18 cellular contexts compared by ENCODE assay signal in the genomic region with DNA sequence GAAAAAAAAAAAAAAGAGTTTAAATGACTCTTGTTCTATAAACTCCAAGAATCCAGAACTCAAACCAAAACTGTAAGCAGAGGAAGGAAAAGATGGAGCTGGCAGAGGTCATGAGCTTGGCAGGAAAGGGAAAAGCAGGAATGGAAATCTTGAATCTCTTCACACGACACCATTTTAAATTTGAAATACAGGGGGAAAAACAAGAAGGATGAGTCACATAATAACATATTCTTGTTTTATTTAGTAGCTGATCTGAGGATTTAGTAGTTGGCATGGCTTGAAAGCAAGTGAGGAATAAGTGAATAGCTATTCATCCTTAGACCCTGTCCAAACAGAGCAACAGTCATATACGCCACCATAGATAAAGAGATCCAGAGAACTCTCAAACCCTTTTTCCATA. TPM values are rescaled to one million over a fixed set of nuclear protein-coding genes. Genes with fewer than 3 reads are reported as not detected.
A peak's percentile ranks its signal among the peaks of the same experiment; 100 is the strongest.
DNase-seq lines count a peak whose midpoint lies in the region; TF ChIP-seq lines count a peak whose summit lies in the region.
"Had no signal": no experiment of that assay in that cellular context is flagged by ENCODE, and none has a peak within 500 bp of the region (broad histone marks: within the 10 kb centered on the region; RNA-seq: fewer than 3 reads in every experiment).

No MANE protein-coding gene starts in this region.

- TF ChIP-seq POLR2A in vagina (IDR thresholded peaks at IDR 0.05): no peak

- H3K4me1 ChIP-seq in fibroblast of lung (ENCODE audit: control insufficient read depth, extremely low read depth, insufficient read depth, low read length): peaks cover 15% of the 10 kb centered on the region
- peaks cover 8% of the 10 kb centered on the region for H3K4me1 ChIP-seq in rectal smooth muscle tissue (ENCODE audit: control insufficient read depth, insufficient read depth, low read length)
- H3K4me1 ChIP-seq in colonic mucosa: no peaks in the 10 kb centered on the region
- H3K4me1 ChIP-seq in vagina: peaks cover 53% of the 10 kb centered on the region
- H3K4me1 ChIP-seq in OCI-LY7 (ENCODE audit: insufficient read depth, low read length, poor library complexity, severe bottlenecking): no peaks in the 10 kb centered on the region
- H3K4me1 ChIP-seq: breast epithelium, prostate gland had no signal

- H4K20me1 ChIP-seq in fibroblast of lung (ENCODE audit: control insufficient read depth, extremely low read depth, insufficient read depth, low read length) (no peaks in the 10 kb centered on the region), OCI-LY7 (ENCODE audit: insufficient read depth, low read length) (no peaks in the 10 kb centered on the region)

- DNase-seq in AG08396 (ENCODE audit: low spot score) (peak; percentile 11), amniotic epithelial cell (ENCODE audit: low read depth) (peak; percentile 23), fibroblast of lung (ENCODE audit: low read depth in 2 of 2) (peak; percentile 33 to 71), colonic mucosa (no peak), vagina (ENCODE audit: extremely low spot score in 2 of 2) (no peak), OCI-LY7 (ENCODE audit: low spot score) (no peak)
- DNase-seq in stimulated activated CD4-positive, alpha-beta T cell treated with anti-CD3 and anti-CD28 coated beads, Interleukin-4, amount 100 ng/mL, for 1 hour: no peak
- DNase-seq: ACHN; activated CD4-positive, CD25-positive, alpha-beta regulatory T cell treated with anti-CD3 and anti-CD28 coated beads, Interleukin-2, amount 50 U/mL, for 72 hours; NCI-H2171; stimulated activated CD4-positive, alpha-beta T cell treated with anti-CD3 and anti-CD28 coated beads, Interleukin-4, amount 100 ng/mL, for 24 hours; stimulated activated naive CD8-positive, alpha-beta T cell treated with anti-CD3 and anti-CD28 coated beads, Interleukin-15, amount 100 ng/mL, for 72 hours; SW 1271; upper lobe of left lung had no signal

- intact Hi-C loops in colonic mucosa (cut with DNase I) (no loop called here), vagina (cut with DNase I) (no loop called here), OCI-LY7 (cut with micrococcal nuclease; ENCODE audit: unreplicated experiment) (no loop called here)

- H3K4me3 ChIP-seq in fibroblast of lung (replicated peaks in 1 of 4; ENCODE audit: control extremely low read depth in 1 of 4, insufficient read depth in 1 of 4, low read depth in 3 of 4, low read length in 4 of 4) (no peak overlapping the region), rectal smooth muscle tissue (ENCODE audit: low read length) (no peak overlapping the region), colonic mucosa (no peak overlapping the region), vagina (no peak overlapping the region), OCI-LY7 (ENCODE audit: low read depth, low read length, poor library complexity, severe bottlenecking) (no peak overlapping the region)
- H3K4me3 ChIP-seq: breast epithelium, K562, prostate gland, upper lobe of left lung had no signal

- H3K9ac ChIP-seq in fibroblast of lung (ENCODE audit: insufficient read depth, low read length): no peak overlapping the region
- no peak overlapping the region for H3K9ac ChIP-seq in rectal smooth muscle tissue (ENCODE audit: low read length)
- H3K9ac ChIP-seq in colonic mucosa (ENCODE audit: low read depth in 2 of 2, low read length in 2 of 2): no peak overlapping the region

- POLR2A ChIA-PET in OCI-LY7 (lab: Charles Lee): interaction anchor here (0.7 kb wide), 1 partner anchor 42 kb away, joined by 3 read pairs; no protein-coding TSS in a partner anchor

- H3K27me3 ChIP-seq in fibroblast of lung (ENCODE audit: control insufficient read depth, insufficient read depth, low read length) (no peaks in the 10 kb centered on the region), rectal smooth muscle tissue (ENCODE audit: control insufficient read depth, insufficient read depth, low read length) (no peaks in the 10 kb centered on the region), colonic mucosa (no peaks in the 10 kb centered on the region), vagina (no peaks in the 10 kb centered on the region)
- H3K27me3 ChIP-seq: breast epithelium, upper lobe of left lung had no signal

- H3K27ac ChIP-seq in fibroblast of lung (ENCODE audit: insufficient read depth, low read length) (peak overlapping the region; percentile 22), rectal smooth muscle tissue (ENCODE audit: low read depth, low read length) (peak overlapping the region; percentile 16), colonic mucosa (no peak overlapping the region), vagina (no peak overlapping the region), OCI-LY7 (ENCODE audit: low read depth, low read length, poor library complexity, severe bottlenecking) (no peak overlapping the region)
- H3K27ac ChIP-seq: breast epithelium, prostate gland, upper lobe of left lung had no signal

- H3K4me2 ChIP-seq in fibroblast of lung (ENCODE audit: extremely low read depth, insufficient read depth, low read length): no peak overlapping the region
- H3K4me2 ChIP-seq in OCI-LY7 (ENCODE audit: low read length): no peak overlapping the region

- H3K79me2 ChIP-seq in fibroblast of lung (ENCODE audit: control insufficient read depth, insufficient read depth, low read length) (peaks cover 81% of the 10 kb centered on the region), OCI-LY7 (ENCODE audit: insufficient read depth, low read depth, low read length) (no peaks in the 10 kb centered on the region)

- H3K9me3 ChIP-seq in fibroblast of lung (ENCODE audit: control insufficient read depth, insufficient read depth, low read depth, low read length): no peaks in the 10 kb centered on the region
- H3K9me3 ChIP-seq in colonic mucosa: no peaks in the 10 kb centered on the region
- no peaks in the 10 kb centered on the region for H3K9me3 ChIP-seq in vagina
- H3K9me3 ChIP-seq in OCI-LY7 (ENCODE audit: low read length): no peaks in the 10 kb centered on the region
- H3K9me3 ChIP-seq: breast epithelium, prostate gland, upper lobe of left lung had no signal

- CTCF ChIA-PET in OCI-LY7 (lab: Charles Lee; ENCODE audit: unreplicated experiment): no interaction called here

- no TSS peak for BruUV-seq in OCI-LY7 (replicated peaks; lab: Mats Ljungman, UMichigan)

- H3K9me2 ChIP-seq in OCI-LY7 (ENCODE audit: insufficient read depth, low read length): no peaks in the 10 kb centered on the region; the same call in 1 of the 2 replicates

- H3K36me3 ChIP-seq in fibroblast of lung (ENCODE audit: control insufficient read depth, insufficient read depth, low read length): no peaks in the 10 kb centered on the region
- no peaks in the 10 kb centered on the region for H3K36me3 ChIP-seq in rectal smooth muscle tissue (ENCODE audit: control insufficient read depth, insufficient read depth, low read length)
- H3K36me3 ChIP-seq in colonic mucosa: no peaks in the 10 kb centered on the region
- H3K36me3 ChIP-seq in vagina: no peaks in the 10 kb centered on the region
- no peaks in the 10 kb centered on the region for H3K36me3 ChIP-seq in OCI-LY7 (ENCODE audit: insufficient read depth, low read length)
- H3K36me3 ChIP-seq: breast epithelium, prostate gland, upper lobe of left lung had no signal

- TF ChIP-seq CTCF in fibroblast of lung (conservative IDR thresholded peaks at IDR 0.05 in 1 of 2, IDR thresholded peaks at IDR 0.05 in 1 of 2; ENCODE audit: low read depth in 1 of 2, low read length in 2 of 2) (no peak), colonic mucosa (IDR thresholded peaks at IDR 0.05) (no peak), vagina (IDR thresholded peaks at IDR 0.05) (no peak), OCI-LY7 (conservative IDR thresholded peaks at IDR 0.05; ENCODE audit: low read length) (no peak)

- H2AFZ ChIP-seq in fibroblast of lung (ENCODE audit: low read length): no peak overlapping the region
- H2AFZ ChIP-seq in OCI-LY7 (ENCODE audit: low read length): no peak overlapping the region

RNA-seq across cellular contexts. Expression of gene EPS8, which starts 35.0 kb away (rescaled TPM):
- total RNA-seq in fibroblast of lung: 71.4 and 108 TPM in 2 replicates
- polyA plus RNA-seq in fibroblast of lung: 81.2 and 96.3 TPM in 2 replicates
- polyA plus RNA-seq in fibroblast of lung (2012): 42.9 and 45.2 TPM in 2 replicates
- 22.2 and 31.6 TPM in 2 replicates for polyA minus RNA-seq in fibroblast of lung (ENCODE audit: low replicate concordance)
- total RNA-seq in colonic mucosa: 100 to 1,000 TPM in 1 of 2 donors, 10 to 100 TPM in 1; 93.7 to 161 TPM
- 104 TPM for total RNA-seq in vagina
- total RNA-seq in OCI-LY7 (2014; rRNA removed; shearing (Covaris generic)): 0.64 and 0.92 TPM in 2 replicates
- 0.44 and 0.61 TPM in 2 replicates for total RNA-seq in OCI-LY7 (2022)

Comparison
In these comparisons a context has a peak if more than half of its experiments do, and no peak if none do; other contexts are left out.
1. DNase-seq: peak in AG08396 (single experiment), amniotic epithelial cell (single experiment) and fibroblast of lung (2 of 2); none in stimulated activated CD4-positive, alpha-beta T cell treated with anti-CD3 and anti-CD28 coated beads, Interleukin-4, amount 100 ng/mL, for 1 hour (single experiment), colonic mucosa (single experiment), vagina (0 of 2) and OCI-LY7 (single experiment).
2. H3K27ac ChIP-seq: peak in fibroblast of lung (single experiment) and rectal smooth muscle tissue (single experiment); none in colonic mucosa (single experiment), vagina (single experiment) and OCI-LY7 (single experiment).
3. RNA of gene EPS8, which starts 35.0 kb away (total RNA-seq): 93.7 to 161 TPM in colonic mucosa, 71.4 to 108 TPM in fibroblast of lung and 104 TPM in vagina (single experiment); 0.44 to 0.92 TPM in OCI-LY7; every median in the first group is over 10 times any median in the second.